Comparison of ENCODE assay signal across 8 cellular contexts in genomic region chr1:179080866-179081695, GRCh38. TPM values are rescaled to one million over a fixed set of nuclear protein-coding genes. Genes with fewer than 3 reads are reported as not detected.
DNase-seq lines count a peak whose midpoint lies in the region; ATAC-seq and TF ChIP-seq lines count a peak whose summit lies in the region.

No MANE protein-coding gene starts in this region.

- H3K4me3 Mint-ChIP-seq in activated CD4-positive, alpha-beta T cell treated with anti-CD3 and anti-CD28 coated beads, Interleukin-2, amount 10 ng/mL, durations not matched to agents 24 days and 14 days, result peak overlapping the region; percentile 95

- peaks cover 25% of the 10 kb centered on the region for H3K4me1 Mint-ChIP-seq in activated CD4-positive, alpha-beta T cell treated with anti-CD3 and anti-CD28 coated beads, Interleukin-2, amount 10 ng/mL, durations not matched to agents 24 days and 14 days

- ATAC-seq in GM18519 (IDR thresholded peaks at IDR 0.05; ENCODE audit: low FRiP score, unreplicated experiment), result peak; percentile 2
- ATAC-seq in HG03280 (IDR thresholded peaks at IDR 0.05; ENCODE audit: unreplicated experiment), result peak; percentile 17
- no peak for ATAC-seq in HG03108 (IDR thresholded peaks at IDR 0.05; ENCODE audit: unreplicated experiment)
- no peak for ATAC-seq in HG02852 (IDR thresholded peaks at IDR 0.05; ENCODE audit: unreplicated experiment)

- peaks cover 10% of the 10 kb centered on the region for H3K36me3 Mint-ChIP-seq in activated CD4-positive, alpha-beta T cell treated with anti-CD3 and anti-CD28 coated beads, Interleukin-2, amount 10 ng/mL, durations not matched to agents 24 days and 14 days (ENCODE audit: low read depth)

- intact Hi-C loops in activated CD4-positive, alpha-beta T cell treated with anti-CD3 and anti-CD28 coated beads, Interleukin-2, amount 10 ng/mL, durations not matched to agents 24 days and 14 days (cut with micrococcal nuclease), result loop anchor here (1.0 to 5.0 kb wide), 8 partner anchors 44 to 801 kb away; partner anchors contain the start of genes ABL2, AXDND1, FAM20B and RALGPS2

- H3K4me3 ChIP-seq in fibroblast of villous mesenchyme (ENCODE audit: low read depth, low read length), result peak overlapping the region; percentile 81
- peak overlapping the region; percentile 66 for H3K4me3 ChIP-seq in retinal pigment epithelial cell (ENCODE audit: low read length)

- peak overlapping the region; percentile 96 for H3K27ac Mint-ChIP-seq in activated CD4-positive, alpha-beta T cell treated with anti-CD3 and anti-CD28 coated beads, Interleukin-2, amount 10 ng/mL, durations not matched to agents 24 days and 14 days

- no peaks in the 10 kb centered on the region for H3K9me3 Mint-ChIP-seq in activated CD4-positive, alpha-beta T cell treated with anti-CD3 and anti-CD28 coated beads, Interleukin-2, amount 10 ng/mL, durations not matched to agents 24 days and 14 days

- no peak for TF ChIP-seq CTCF in fibroblast of villous mesenchyme (IDR thresholded peaks at IDR 0.05; ENCODE audit: insufficient read depth, low read depth, low read length)
- TF ChIP-seq CTCF in retinal pigment epithelial cell (conservative IDR thresholded peaks at IDR 0.05; ENCODE audit: low read depth, low read length), result no peak

- H3K27me3 Mint-ChIP-seq in activated CD4-positive, alpha-beta T cell treated with anti-CD3 and anti-CD28 coated beads, Interleukin-2, amount 10 ng/mL, durations not matched to agents 24 days and 14 days, result no peaks in the 10 kb centered on the region

- peak; percentile 83 for DNase-seq in activated CD4-positive, alpha-beta T cell treated with anti-CD3 and anti-CD28 coated beads, Interleukin-2, amount 10 ng/mL, durations not matched to agents 24 days and 14 days
- DNase-seq in fibroblast of villous mesenchyme (ENCODE audit: low read depth) (no peak), retinal pigment epithelial cell (ENCODE audit: low read depth) (no peak), iPS-NIHi11 (ENCODE audit: low spot score) (no peak)

RNA-seq across cellular contexts. Expression of gene TOR3A, which starts 0.8 kb away (rescaled TPM):
- total RNA-seq in activated CD4-positive, alpha-beta T cell treated with anti-CD3 and anti-CD28 coated beads, Interleukin-2, amount 10 ng/mL, durations not matched to agents 24 days and 14 days, result 41.6 and 44.3 TPM in 2 replicates
- 35.4 and 41.2 TPM in 2 replicates for total RNA-seq in fibroblast of villous mesenchyme

RNA-seq across cellular contexts. Expression of gene FAM20B, which starts 55.4 kb away (rescaled TPM):
- 40.4 and 45.2 TPM in 2 replicates for total RNA-seq in activated CD4-positive, alpha-beta T cell treated with anti-CD3 and anti-CD28 coated beads, Interleukin-2, amount 10 ng/mL, durations not matched to agents 24 days and 14 days
- 32.5 and 42.7 TPM in 2 replicates for total RNA-seq in fibroblast of villous mesenchyme

Comparison
In these comparisons a context has a peak if more than half of its experiments do, and no peak if none do; other contexts are left out.
1. ATAC-seq: peak in GM18519 (single experiment) and HG03280 (single experiment); none in HG03108 (single experiment) and HG02852 (single experiment).